1 cellular context compared by ENCODE assay signal in genomic region chr1:244448279-244449036, GRCh38.
TF ChIP-seq lines count a peak whose summit lies in the region.

No MANE protein-coding gene starts in this region.

TF ChIP-seq in K562, 482 proteins besides CTCF, POLR2A, EP300 and RAD21:
- TF ChIP-seq C11orf30 (IDR thresholded peaks at IDR 0.05; ENCODE audit: low read depth) = peak; percentile 77
- peak; percentile 83 for TF ChIP-seq ZNF316 (IDR thresholded peaks at IDR 0.05)
- 0 out of 2 replicates have a peak, but pooled peaks have one; percentile 11 for TF ChIP-seq MAFF (IDR thresholded peaks at IDR 0.05; ENCODE audit: low read length)
- peak; percentile 36; the same call in 1 of the 2 replicates for TF ChIP-seq MAFG (tag; conservative IDR thresholded peaks at IDR 0.05)
- TF ChIP-seq SAFB (IDR thresholded peaks at IDR 0.05; ENCODE audit: borderline replicate concordance, low read depth, low read length) = no peak
TF ChIP-seq in K562: peak in this region for 4.
